Comparison of ENCODE assay signal across 8 cellular contexts in genomic region chr16:85687651-85688471, GRCh38. TPM values are rescaled to one million over a fixed set of nuclear protein-coding genes. Genes with fewer than 3 reads are reported as not detected.
DNase-seq lines count a peak whose midpoint lies in the region; ATAC-seq and TF ChIP-seq lines count a peak whose summit lies in the region.

No MANE protein-coding gene starts in this region.

- POLR2A ChIA-PET in activated CD8-positive, alpha-beta T cell treated with anti-CD3 and anti-CD28 coated beads for 36 hours (lab: Charles Lee): interaction anchor here (1.4 to 1.6 kb wide), 2 partner anchors 31 to 63 kb away, joined by 3 read pairs; partner anchors contain the start of gene C16orf74
- POLR2A ChIA-PET in GM10248 (lab: Yijun Ruan, JAX): no interaction called here

- H3K27ac ChIP-seq in iPS-20b (ENCODE audit: low read length): no peak overlapping the region

- peaks cover 20% of the 10 kb centered on the region for H3K4me1 Mint-ChIP-seq in activated CD8-positive, alpha-beta T cell treated with anti-CD3 and anti-CD28 coated beads for 36 hours (ENCODE audit: low read depth)
- H3K4me1 Mint-ChIP-seq in stimulated activated naive CD8-positive, alpha-beta T cell treated with anti-CD3 and anti-CD28 coated beads, Interleukin-15, amount 100 ng/mL, for 72 hours: peaks cover 32% of the 10 kb centered on the region

- peak overlapping the region; percentile 79 for H3K4me3 ChIP-seq in iPS-20b (ENCODE audit: low read length)

- no peaks in the 10 kb centered on the region for H3K27me3 Mint-ChIP-seq in activated CD8-positive, alpha-beta T cell treated with anti-CD3 and anti-CD28 coated beads for 36 hours
- peaks cover 15% of the 10 kb centered on the region for H3K27me3 Mint-ChIP-seq in stimulated activated naive CD8-positive, alpha-beta T cell treated with anti-CD3 and anti-CD28 coated beads, Interleukin-15, amount 100 ng/mL, for 72 hours

- CTCF ChIA-PET in activated CD8-positive, alpha-beta T cell treated with anti-CD3 and anti-CD28 coated beads for 36 hours (lab: Charles Lee): interaction anchor here (1.5 kb wide), 2 partner anchors 29 to 30 kb away, joined by 4 read pairs; no protein-coding TSS in a partner anchor
- CTCF ChIA-PET in GM10248 (lab: Yijun Ruan, JAX): interaction anchor here (0.9 to 2.7 kb wide), 3 partner anchors 31 to 80 kb away, joined by 3 to 14 read pairs (median 3); no protein-coding TSS in a partner anchor

- peaks cover 15% of the 10 kb centered on the region; the same call in 1 of the 2 replicates for H3K27me3 ChIP-seq in iPS-20b (ENCODE audit: insufficient read depth, low read length)

- H3K4me3 Mint-ChIP-seq in activated CD8-positive, alpha-beta T cell treated with anti-CD3 and anti-CD28 coated beads for 36 hours: peak overlapping the region; percentile 82
- H3K4me3 Mint-ChIP-seq in stimulated activated naive CD8-positive, alpha-beta T cell treated with anti-CD3 and anti-CD28 coated beads, Interleukin-15, amount 100 ng/mL, for 72 hours: peak overlapping the region; percentile 90 to 92

- H3K27ac Mint-ChIP-seq in activated CD8-positive, alpha-beta T cell treated with anti-CD3 and anti-CD28 coated beads for 36 hours: peak overlapping the region; percentile 86
- peak overlapping the region; percentile 92 to 97 for H3K27ac Mint-ChIP-seq in stimulated activated naive CD8-positive, alpha-beta T cell treated with anti-CD3 and anti-CD28 coated beads, Interleukin-15, amount 100 ng/mL, for 72 hours

- DNase-seq in NCI-H82 (lab: John Stamatoyannopoulos, UW) (peak; percentile 22), NCI-H82 treated with DMSO at 0.1 percent for 48 hours (lab: John Stamatoyannopoulos, UW; ENCODE audit: unreplicated experiment) (no peak), GM10248 (ENCODE audit: extremely low spot score) (no peak), DMS79 treated with DMSO at 0.1 percent for 48 hours (lab: John Stamatoyannopoulos, UW) (no peak), NCI-H774 (lab: John Stamatoyannopoulos, UW) (no peak)
- peak; percentile 33 for DNase-seq in activated CD8-positive, alpha-beta T cell treated with anti-CD3 and anti-CD28 coated beads for 36 hours
- DNase-seq in stimulated activated naive CD8-positive, alpha-beta T cell treated with anti-CD3 and anti-CD28 coated beads, Interleukin-15, amount 100 ng/mL, for 72 hours: peak in 1 of 2 donors; percentile 26

- peaks cover 24% of the 10 kb centered on the region for H3K36me3 ChIP-seq in iPS-20b (ENCODE audit: insufficient read depth, low read depth, low read length)

- TF ChIP-seq CTCF in activated CD8-positive, alpha-beta T cell treated with anti-CD3 and anti-CD28 coated beads for 36 hours (IDR thresholded peaks at IDR 0.05): no peak
- TF ChIP-seq CTCF in GM10248 (IDR thresholded peaks at IDR 0.05; ENCODE audit: control extremely low read depth, extremely low read depth, low read depth, missing control alignments): no peak

- no peaks in the 10 kb centered on the region for H3K9me3 Mint-ChIP-seq in activated CD8-positive, alpha-beta T cell treated with anti-CD3 and anti-CD28 coated beads for 36 hours
- H3K9me3 Mint-ChIP-seq in stimulated activated naive CD8-positive, alpha-beta T cell treated with anti-CD3 and anti-CD28 coated beads, Interleukin-15, amount 100 ng/mL, for 72 hours: no peaks in the 10 kb centered on the region

- no peaks in the 10 kb centered on the region for H3K4me1 ChIP-seq in iPS-20b (ENCODE audit: insufficient read depth, low read length)

- no peaks in the 10 kb centered on the region for H3K9me3 ChIP-seq in iPS-20b (ENCODE audit: insufficient read depth, low read depth, low read length)

- H3K36me3 Mint-ChIP-seq in activated CD8-positive, alpha-beta T cell treated with anti-CD3 and anti-CD28 coated beads for 36 hours (ENCODE audit: low read depth): peaks cover 23% of the 10 kb centered on the region

- ATAC-seq in activated CD8-positive, alpha-beta T cell treated with anti-CD3 and anti-CD28 coated beads for 36 hours: no peak
- no peak for ATAC-seq in stimulated activated naive CD8-positive, alpha-beta T cell treated with anti-CD3 and anti-CD28 coated beads, Interleukin-15, amount 100 ng/mL, for 72 hours

- H3K9ac ChIP-seq in iPS-20b (ENCODE audit: low read depth, low read length): peak overlapping the region; percentile 83; the same call in 1 of the 2 replicates

- intact Hi-C loops in activated CD8-positive, alpha-beta T cell treated with anti-CD3 and anti-CD28 coated beads for 36 hours (cut with micrococcal nuclease): no loop called here

RNA-seq across cellular contexts. Expression of gene GINS2, which starts 0.9 kb away (rescaled TPM):
- 10 to 100 TPM; 59.9 to 62.9 TPM for total RNA-seq in activated CD8-positive, alpha-beta T cell treated with anti-CD3 and anti-CD28 coated beads for 36 hours

Comparison
In these comparisons a context has a peak if more than half of its experiments do, and no peak if none do; other contexts are left out.
1. DNase-seq: peak in NCI-H82 (single experiment) and activated CD8-positive, alpha-beta T cell treated with anti-CD3 and anti-CD28 coated beads for 36 hours (single experiment); none in NCI-H82 treated with DMSO at 0.1 percent for 48 hours (single experiment), GM10248 (single experiment), DMS79 treated with DMSO at 0.1 percent for 48 hours (single experiment) and NCI-H774 (single experiment).